Comparison of ENCODE assay signal across 1 cellular context in the genomic region with DNA sequence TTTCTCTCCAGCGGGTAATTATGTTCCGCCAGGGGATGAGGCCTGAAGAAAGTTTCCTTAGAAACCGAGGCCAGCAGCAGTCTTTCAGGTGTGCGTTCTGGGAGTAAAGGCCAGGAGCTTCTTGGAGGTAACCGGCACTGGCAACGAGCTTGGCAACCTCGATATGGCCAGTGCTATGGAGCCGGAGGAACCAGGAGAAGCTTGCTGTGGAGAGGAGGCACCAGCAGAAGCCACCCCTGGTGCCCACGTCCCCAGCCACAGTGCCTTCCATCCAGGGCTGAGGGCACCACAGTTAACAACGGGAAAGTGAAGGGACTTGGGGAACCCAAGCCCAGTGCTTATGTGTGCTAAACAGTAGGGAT.
TF ChIP-seq lines count a peak whose summit lies in the region.

No MANE protein-coding gene starts in this region.

TF ChIP-seq in IMR-90, 13 proteins besides CTCF, POLR2A, EP300 and RAD21 (continued from another document):
- TF ChIP-seq MAFK (IDR thresholded peaks at IDR 0.05; ENCODE audit: low read depth, low read length) (no peak), RFX5 (IDR thresholded peaks at IDR 0.05; ENCODE audit: low read depth, low read length) (no peak), CEBPB (IDR thresholded peaks at IDR 0.05; ENCODE audit: low read depth, low read length) (no peak), FOS (IDR thresholded peaks at IDR 0.05; ENCODE audit: low read depth, low read length) (no peak), RCOR1 (IDR thresholded peaks at IDR 0.05; ENCODE audit: insufficient replicate concordance, low read length) (no peak), NFE2L2 (IDR thresholded peaks at IDR 0.05; ENCODE audit: low read depth, low read length) (no peak)
